In the genomic region with DNA sequence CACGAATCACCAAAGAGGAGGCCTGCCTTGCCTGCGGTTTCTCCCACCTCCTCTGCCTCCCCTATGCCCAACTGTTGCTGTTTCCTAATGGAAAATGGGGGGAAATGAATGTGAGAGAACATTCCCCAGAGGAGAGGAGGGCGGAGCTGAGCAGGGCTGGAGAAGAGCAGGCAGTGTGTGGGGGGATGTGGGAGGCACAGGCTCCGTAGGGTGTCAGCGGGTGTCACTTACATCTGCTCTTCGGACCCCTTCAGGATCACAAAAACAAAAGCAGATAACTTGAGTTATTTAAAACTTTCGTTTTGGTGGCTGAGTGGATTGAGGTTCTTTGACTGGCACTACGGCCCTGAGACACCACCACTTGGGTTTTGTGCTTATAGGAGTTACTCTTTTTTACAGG, we compare ENCODE assay signal across 23 cellular contexts.
"Had no signal": no experiment of that assay in that cellular context is flagged by ENCODE, and none has a peak within 500 bp of the region (broad histone marks: within the 10 kb centered on the region; RNA-seq: fewer than 3 reads in every experiment).

No MANE protein-coding gene starts in this region.

- H3K4me3 ChIP-seq: dorsolateral prefrontal cortex, gastrocnemius medialis, heart right ventricle, left ventricle myocardium inferior, lung, psoas muscle, right lobe of liver, skin epidermis, suprapubic skin, thyroid gland, vagina had no signal

- H3K36me3 ChIP-seq: gastrocnemius medialis, heart right ventricle, left ventricle myocardium inferior, right lobe of liver, suprapubic skin, thyroid gland, vagina had no signal

- H3K4me1 ChIP-seq: gastrocnemius medialis, psoas muscle, right lobe of liver, suprapubic skin had no signal

- H3K9me3 ChIP-seq: gastrocnemius medialis, heart right ventricle, left ventricle myocardium inferior, psoas muscle, right lobe of liver, suprapubic skin, thyroid gland, vagina had no signal

- H3K27me3 ChIP-seq: dorsolateral prefrontal cortex, gastrocnemius medialis, right lobe of liver, thyroid gland, vagina had no signal

- ATAC-seq: esophagus mucosa; gastrocnemius medialis; heart right ventricle; naive thymus-derived CD4-positive, alpha-beta T cell; psoas muscle; right lobe of liver had no signal

- H3K27ac ChIP-seq: dorsolateral prefrontal cortex, gastrocnemius medialis, heart right ventricle, left ventricle myocardium inferior, psoas muscle, right lobe of liver, skin epidermis, suprapubic skin, thyroid gland, vagina had no signal

- DNase-seq: cortex of kidney; effector CD8-positive, alpha-beta T cell; gastrocnemius medialis; heart right ventricle; hypothalamus; left ventricle myocardium inferior; mesendoderm; naive thymus-derived CD4-positive, alpha-beta T cell; nephron progenitor cell; psoas muscle; retina; stimulated activated CD4-positive, alpha-beta T cell treated with anti-CD3 and anti-CD28 coated beads, Interleukin-2, amount 100 ng/mL, for 48 hours; stimulated activated naive CD4-positive, alpha-beta T cell treated with Interleukin-2 at 50 U/mL for 16 hours; thyroid gland had no signal

- FAIRE-seq: endometrium, islet of Langerhans had no signal
